16 cellular contexts compared by ENCODE assay signal in genomic region chr1:230819976-230820375, GRCh38.
"Had no signal": no experiment of that assay in that cellular context is flagged by ENCODE, and none has a peak within 500 bp of the region (broad histone marks: within the 10 kb centered on the region; RNA-seq: fewer than 3 reads in every experiment).

No MANE protein-coding gene starts in this region.

- H3K9me3 ChIP-seq: heart right ventricle, mucosa of descending colon, ovary, suprapubic skin, tibial artery, upper lobe of right lung, vagina had no signal

- H3K36me3 Mint-ChIP-seq: natural killer cell treated with Interleukin-12 subunit alpha and Interleukin-12 subunit beta and Interleukin-15 and Interleukin-18, amount 100 ng/mL, for 72 hours; neural progenitor cell had no signal

- H2AFZ ChIP-seq: neural progenitor cell had no signal

- H3K4me2 ChIP-seq: neural progenitor cell, smooth muscle cell had no signal

- H3K4me1 ChIP-seq: neural progenitor cell had no signal

- H3K9ac ChIP-seq: neural progenitor cell had no signal

- H3K4me3 Mint-ChIP-seq: natural killer cell treated with Interleukin-12 subunit alpha and Interleukin-12 subunit beta and Interleukin-15 and Interleukin-18, amount 100 ng/mL, for 72 hours; neural progenitor cell had no signal

- H3K4me3 ChIP-seq: heart right ventricle, mucosa of descending colon, neural progenitor cell, ovary, smooth muscle cell, suprapubic skin, tibial artery, upper lobe of right lung, vagina had no signal

- DNase-seq: dermis blood vessel endothelial cell; effector CD4-positive, alpha-beta T cell; heart right ventricle; kidney glomerular epithelial cell; mucosa of descending colon; ovary; right cardiac atrium; stimulated activated CD4-positive, alpha-beta T cell treated with anti-CD3 and anti-CD28 coated beads, Interleukin-2, amount 100 ng/mL, for 48 hours; stimulated activated naive CD4-positive, alpha-beta T cell treated with Interleukin-2 at 50 U/mL for 16 hours; tibial artery; upper lobe of right lung had no signal

- H3K36me3 ChIP-seq: heart right ventricle, neural progenitor cell, ovary, suprapubic skin, tibial artery, upper lobe of right lung, vagina had no signal

- H3K27ac Mint-ChIP-seq: natural killer cell treated with Interleukin-12 subunit alpha and Interleukin-12 subunit beta and Interleukin-15 and Interleukin-18, amount 100 ng/mL, for 72 hours; neural progenitor cell had no signal

- H3K27ac ChIP-seq: heart right ventricle, neural progenitor cell, ovary, suprapubic skin, tibial artery, upper lobe of right lung, vagina had no signal

- H3K9me3 Mint-ChIP-seq: natural killer cell treated with Interleukin-12 subunit alpha and Interleukin-12 subunit beta and Interleukin-15 and Interleukin-18, amount 100 ng/mL, for 72 hours; neural progenitor cell had no signal

- H3K27me3 ChIP-seq: heart right ventricle, neural progenitor cell, ovary, suprapubic skin, tibial artery, upper lobe of right lung, vagina had no signal
